Comparison of ENCODE assay signal across 16 cellular contexts in the genomic region with DNA sequence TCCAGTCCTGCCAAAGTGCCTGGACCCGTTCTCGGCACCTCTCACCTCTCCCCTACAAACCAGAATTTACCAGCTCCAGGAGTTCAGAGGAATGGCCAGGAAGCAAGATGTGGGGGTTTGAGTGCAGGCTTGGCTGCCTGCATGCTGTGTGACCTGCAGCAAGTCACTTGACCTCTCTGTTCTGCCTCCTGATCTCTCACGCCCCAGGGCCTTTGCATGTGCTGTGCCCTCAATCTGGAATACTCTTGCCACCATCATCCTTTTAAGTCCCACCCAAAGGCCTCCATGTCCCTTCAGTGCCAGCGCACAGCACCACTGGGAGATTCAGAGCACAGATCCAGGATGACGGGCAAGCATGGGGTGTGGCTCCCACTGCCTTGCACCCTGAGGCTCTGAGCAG. TPM values are rescaled to one million over a fixed set of nuclear protein-coding genes. Genes with fewer than 3 reads are reported as not detected.
DNase-seq lines count a peak whose midpoint lies in the region; ATAC-seq, FAIRE-seq and TF ChIP-seq lines count a peak whose summit lies in the region.
"Had no signal": no experiment of that assay in that cellular context is flagged by ENCODE, and none has a peak within 500 bp of the region (broad histone marks: within the 10 kb centered on the region; RNA-seq: fewer than 3 reads in every experiment).

No MANE protein-coding gene starts in this region.

- H3K36me3 Mint-ChIP-seq in CD8-positive, alpha-beta T cell: peaks cover 53% of the 10 kb centered on the region
- H3K36me3 Mint-ChIP-seq in CD8-positive, alpha-beta memory T cell: peaks cover 0 to 50% (median 6%) of the 10 kb centered on the region in 3 donors

- peak overlapping the region; percentile 37 for H3K27ac Mint-ChIP-seq in CD8-positive, alpha-beta T cell
- H3K27ac Mint-ChIP-seq in CD8-positive, alpha-beta memory T cell: peak overlapping the region in 4 of 8 donors; percentile 3 to 57 (median 41)

- H3K27ac ChIP-seq in CD8-positive, alpha-beta T cell (ENCODE audit: low read depth, low read length): no peak overlapping the region
- H3K27ac ChIP-seq in HUES64 (ENCODE audit: low read depth, low read length): peak overlapping the region; percentile 25; the same call in 1 of the 2 replicates
- H3K27ac ChIP-seq in H1 (ENCODE audit: low read depth, low read length): no peak overlapping the region
- H3K27ac ChIP-seq in tibial artery: peak overlapping the region; percentile 29 to 84
- no peak overlapping the region for H3K27ac ChIP-seq in CD8-positive, alpha-beta memory T cell (ENCODE audit: low read depth, low read length)

- peak overlapping the region in 1 of 2 experiments; percentile 31; a peak in 1 of 4 replicates for H3K4me2 ChIP-seq in H1 (ENCODE audit: insufficient read depth in 1 of 2, low read depth in 2 of 2, low read length in 2 of 2)
- H3K4me2 ChIP-seq: BLaER1 treated with 17β-estradiol and CSF1 and Interleukin-3, amounts not matched to agents 10 nM and 100 nM had no signal

- H3K4me3 Mint-ChIP-seq in CD8-positive, alpha-beta T cell: no peak overlapping the region
- H3K4me3 Mint-ChIP-seq in CD8-positive, alpha-beta memory T cell: no peak overlapping the region

- H4K8ac ChIP-seq in H1 (ENCODE audit: extremely low read depth, insufficient read depth, low read length): no peak overlapping the region

- no peak overlapping the region for H2BK5ac ChIP-seq in H1 (ENCODE audit: low read depth, low read length)

- intact Hi-C loops in CD8-positive, alpha-beta T cell (cut with DNase I, micrococcal nuclease): no loop called here
- intact Hi-C loops in tibial artery (cut with DNase I; ENCODE audit: low total_unique reads): no loop called here

- no peak for TF ChIP-seq RAD21 in H1 (IDR thresholded peaks at IDR 0.05 in 1 of 2, conservative IDR thresholded peaks at IDR 0.05 in 1 of 2; ENCODE audit: low read depth in 2 of 2, low read length in 2 of 2)

- no peak overlapping the region for H3K23ac ChIP-seq in H1 (ENCODE audit: insufficient read length)

- peaks cover 6 to 10% of the 10 kb centered on the region in 2 experiments for H4K20me1 ChIP-seq in H1 (replicated peaks in 1 of 2; ENCODE audit: control insufficient read depth in 1 of 2, insufficient read depth in 2 of 2, low read length in 2 of 2)

- H2BK12ac ChIP-seq in H1 (ENCODE audit: low read depth, low read length): no peak overlapping the region

- H2BK20ac ChIP-seq in H1 (ENCODE audit: low read length): no peak overlapping the region

- H4K91ac ChIP-seq in H1 (replicated peaks; ENCODE audit: insufficient read length, low read length): no peak overlapping the region

- H3K4me3 ChIP-seq in CD8-positive, alpha-beta T cell (ENCODE audit: low read depth, low read length): no peak overlapping the region
- H3K4me3 ChIP-seq in HUES64 (ENCODE audit: low read length): no peak overlapping the region
- no peak overlapping the region for H3K4me3 ChIP-seq in H1 (ENCODE audit: extremely low read depth in 1 of 4, insufficient read depth in 2 of 4, low read depth in 3 of 4, low read length in 4 of 4)
- H3K4me3 ChIP-seq in tibial artery: no peak overlapping the region
- no peak overlapping the region for H3K4me3 ChIP-seq in CD8-positive, alpha-beta memory T cell (ENCODE audit: low read length)
- H3K4me3 ChIP-seq: BLaER1 treated with 17β-estradiol and CSF1 and Interleukin-3, amounts not matched to agents 10 nM and 100 nM had no signal

- H2AK5ac ChIP-seq in H1 (ENCODE audit: low read depth, low read length): no peak overlapping the region

- peaks cover 2% of the 10 kb centered on the region; the same call in 1 of the 2 replicates for H3K23me2 ChIP-seq in H1 (ENCODE audit: low read depth, low read length)

- H2BK120ac ChIP-seq in H1 (replicated peaks; ENCODE audit: low read depth, low read length): no peak overlapping the region

- no peak for DNase-seq in CD8-positive, alpha-beta T cell
- no peak for DNase-seq in H1 (ENCODE audit: low read depth in 1 of 2, low spot score in 2 of 2)
- DNase-seq in tibial artery: no peak
- DNase-seq in DMS53 (lab: John Stamatoyannopoulos, UW): no peak
- no peak for DNase-seq in CD8-positive, alpha-beta memory T cell
- DNase-seq: Calu3, DMS79 treated with DMSO at 0.1 percent for 48 hours, GF-D8, GOT3, NCI-H1436 treated with DMSO at 0.1 percent for 48 hours, NCI-H2081, NCI-H2227 treated with DMSO at 0.1 percent for 48 hours, NCI-H526 had no signal

- no peaks in the 10 kb centered on the region for H3K27me3 Mint-ChIP-seq in CD8-positive, alpha-beta T cell (ENCODE audit: low read depth)
- H3K27me3 Mint-ChIP-seq in CD8-positive, alpha-beta memory T cell: no peaks in the 10 kb centered on the region

- H3K36me3 ChIP-seq in CD8-positive, alpha-beta T cell (ENCODE audit: insufficient read depth, low read length): peaks cover 4% of the 10 kb centered on the region
- 0 out of 2 replicates have a peak, but pooled peaks cover 5% of the 10 kb centered on the region for H3K36me3 ChIP-seq in HUES64 (ENCODE audit: insufficient read depth, low read length)
- H3K36me3 ChIP-seq in H1 (ENCODE audit: control insufficient read depth in 2 of 4, insufficient read depth in 4 of 4, low read length in 3 of 4): no peaks in the 10 kb centered on the region
- peaks cover 0 to 5% (median 0%) of the 10 kb centered on the region in 3 donors for H3K36me3 ChIP-seq in tibial artery
- H3K36me3 ChIP-seq in CD8-positive, alpha-beta memory T cell (ENCODE audit: insufficient read depth, low read length): no peaks in the 10 kb centered on the region

- FAIRE-seq in H1 (lab: Jason Lieb, UNC): no peak

- H3K79me1 ChIP-seq in H1 (ENCODE audit: low read depth, low read length): peaks cover 2% of the 10 kb centered on the region

- ATAC-seq in CD8-positive, alpha-beta T cell: no peak
- no peak for ATAC-seq in GM21447 (IDR thresholded peaks at IDR 0.05; ENCODE audit: unreplicated experiment)

- no peak for TF ChIP-seq POLR2A in H1 (IDR thresholded peaks at IDR 0.05; ENCODE audit: control extremely low read depth in 1 of 2, low read depth in 2 of 2, low read length in 2 of 2)

- H3K9me3 Mint-ChIP-seq in CD8-positive, alpha-beta T cell: no peaks in the 10 kb centered on the region
- H3K9me3 Mint-ChIP-seq in CD8-positive, alpha-beta memory T cell: no peaks in the 10 kb centered on the region

- no peaks in the 10 kb centered on the region for H3K9me3 ChIP-seq in CD8-positive, alpha-beta T cell (ENCODE audit: low read length)
- no peaks in the 10 kb centered on the region for H3K9me3 ChIP-seq in HUES64 (ENCODE audit: insufficient read depth, low read depth, low read length)
- H3K9me3 ChIP-seq in H1 (ENCODE audit: insufficient read depth in 2 of 2, low read depth in 1 of 2, low read length in 1 of 2): no peaks in the 10 kb centered on the region
- H3K9me3 ChIP-seq in tibial artery: no peaks in the 10 kb centered on the region
- no peaks in the 10 kb centered on the region for H3K9me3 ChIP-seq in CD8-positive, alpha-beta memory T cell (ENCODE audit: low read length)

- H3K56ac ChIP-seq in H1 (replicated peaks; ENCODE audit: insufficient read length, low read depth, low read length): no peak overlapping the region

- no peak for TF ChIP-seq CTCF in CD8-positive, alpha-beta T cell (IDR thresholded peaks at IDR 0.05)
- TF ChIP-seq CTCF in H1 (IDR thresholded peaks at IDR 0.05; ENCODE audit: control extremely low read depth in 1 of 3, insufficient read depth in 1 of 3, low read depth in 1 of 3, low read length in 3 of 3) (no peak), tibial artery (IDR thresholded peaks at IDR 0.05) (no peak)

- H2BK15ac ChIP-seq in H1 (ENCODE audit: low read length): no peak overlapping the region

- H4K5ac ChIP-seq in H1 (ENCODE audit: insufficient read length, low read depth, low read length): no peak overlapping the region

- H3K27me3 ChIP-seq in CD8-positive, alpha-beta T cell (ENCODE audit: insufficient read depth, low read length): no peaks in the 10 kb centered on the region
- H3K27me3 ChIP-seq in HUES64 (ENCODE audit: insufficient read depth, low read length) (no peaks in the 10 kb centered on the region), H1 (replicated peaks in 1 of 4; ENCODE audit: control insufficient read depth in 3 of 4, extremely low read depth in 1 of 4, insufficient read depth in 3 of 4, low read length in 3 of 4) (no peaks in the 10 kb centered on the region), tibial artery (no peaks in the 10 kb centered on the region)
- no peaks in the 10 kb centered on the region for H3K27me3 ChIP-seq in CD8-positive, alpha-beta memory T cell (ENCODE audit: insufficient read depth, low read length, poor library complexity, severe bottlenecking)
- H3K27me3 ChIP-seq: BLaER1 treated with 17β-estradiol and CSF1 and Interleukin-3, amounts not matched to agents 10 nM and 100 nM had no signal

- peaks cover 39% of the 10 kb centered on the region for H3K4me1 Mint-ChIP-seq in CD8-positive, alpha-beta T cell (ENCODE audit: low read depth)
- H3K4me1 Mint-ChIP-seq in CD8-positive, alpha-beta memory T cell: peaks cover 25 to 60% (median 57%) of the 10 kb centered on the region in 3 donors

- POLR2A ChIA-PET in CD8-positive, alpha-beta T cell (lab: Charles Lee): no interaction called here
- POLR2A ChIA-PET in H1 (lab: Charles Lee; ENCODE audit: partially characterized antibody): no interaction called here
- POLR2A ChIA-PET in CD8-positive, alpha-beta memory T cell (lab: Charles Lee): no interaction called here

- no peak overlapping the region for H3K4ac ChIP-seq in H1 (replicated peaks; ENCODE audit: insufficient read length, low read depth, low read length)

- no peaks in the 10 kb centered on the region; a peak in 1 of 4 replicates for H3K79me2 ChIP-seq in H1 (ENCODE audit: control insufficient read depth in 1 of 2, insufficient read depth in 2 of 2, low read length in 2 of 2)

- peaks cover 9% of the 10 kb centered on the region for H3K4me1 ChIP-seq in CD8-positive, alpha-beta T cell (ENCODE audit: insufficient read depth, low read length)
- H3K4me1 ChIP-seq in HUES64 (ENCODE audit: insufficient read depth, low read length) (peaks cover 5% of the 10 kb centered on the region), H1 (replicated peaks in 1 of 4; ENCODE audit: control insufficient read depth in 3 of 4, insufficient read depth in 4 of 4, low read length in 3 of 4) (peaks cover 3 to 15% (median 10%) of the 10 kb centered on the region in 4 experiments), tibial artery (peaks cover 0 to 61% (median 32%) of the 10 kb centered on the region in 4 donors)
- H3K4me1 ChIP-seq in CD8-positive, alpha-beta memory T cell (ENCODE audit: insufficient read depth, low read length): peaks cover 6% of the 10 kb centered on the region

- CTCF ChIA-PET in CD8-positive, alpha-beta T cell (lab: Charles Lee): no interaction called here
- CTCF ChIA-PET in H1 (lab: Charles Lee; ENCODE audit: partially characterized antibody): interaction anchor here (0.6 to 1.2 kb wide), 4 partner anchors 9 to 165 kb away, joined by 3 to 4 read pairs (median 3); no protein-coding TSS in a partner anchor
- CTCF ChIA-PET in CD8-positive, alpha-beta memory T cell (lab: Charles Lee): no interaction called here

- H3K9ac ChIP-seq in HUES64 (ENCODE audit: low read depth, low read length) (no peak overlapping the region), H1 (replicated peaks in 1 of 4; ENCODE audit: extremely low read depth in 1 of 4, low read depth in 3 of 4, low read length in 3 of 4) (no peak overlapping the region)

- no peak overlapping the region for H3K14ac ChIP-seq in H1 (ENCODE audit: insufficient read length)

- no peak for TF ChIP-seq EP300 in H1 (IDR thresholded peaks at IDR 0.05; ENCODE audit: borderline replicate concordance in 1 of 2, low read depth in 2 of 2, low read length in 2 of 2)

- WGBS in HUES64: 81% methylated on average over 5 of the region's 5 CpGs
- 93% methylated on average over 5 of the region's 5 CpGs; no CpG with 5 or more reads in 1 of the 2 experiments for WGBS in H1 (ENCODE audit: extremely low coverage in 1 of 2, insufficient coverage in 1 of 2, insufficient read length in 1 of 2, insufficient replicate concordance in 2 of 2, low coverage in 1 of 2, low lambda C conversion rate in 2 of 2, missing lambda C conversion rate in 1 of 2), 2 experiments

- H2AFZ ChIP-seq in H1 (ENCODE audit: low read length): no peak overlapping the region

- no peak overlapping the region for H3K18ac ChIP-seq in H1 (ENCODE audit: extremely low read depth, low read length)

RNA-seq across cellular contexts. Expression of gene MYO9B, which starts 43.4 kb away (rescaled TPM):
- 100 to 1,000 TPM; 221 to 238 TPM for total RNA-seq in CD8-positive, alpha-beta T cell
- polyA plus RNA-seq in HUES64 (2013, experiment 1 of 2): 42.1 TPM
- polyA plus RNA-seq in HUES64 (2013, experiment 2 of 2): 46.2 TPM
- 76.8 and 77.1 TPM in 2 replicates for total RNA-seq in H1 (2021; fragmentation: NEBNext Ultra II Directional; extraction: Animal tissue kit (Norgen Biotek cat#: 25700))
- 27.6 and 40.0 TPM in 2 replicates for polyA plus RNA-seq in H1 (2011; rRNA removed)
- 26.7 TPM for polyA plus RNA-seq in H1 (2011; cell fraction: cytosol; rRNA removed)
- polyA plus RNA-seq in H1 (2011; cell fraction: nucleus; rRNA removed): 102 TPM
- polyA plus RNA-seq in H1 (2012, experiment 1 of 2): 43.2 to 61.2 TPM (median 54.2 TPM) in 4 replicates
- 37.9 TPM for polyA plus RNA-seq in H1 (2012, experiment 2 of 2)
- polyA plus RNA-seq in H1 (2013, experiment 1 of 2): 33.9 TPM
- polyA plus RNA-seq in H1 (2013, experiment 2 of 2): 30.2 TPM
- 51.3 and 52.3 TPM in 2 replicates for polyA minus RNA-seq in H1 (2011; rRNA and poly(A)+ RNA removed)
- 53.7 TPM for polyA minus RNA-seq in H1 (2011; cell fraction: cytosol; rRNA and poly(A)+ RNA removed)
- polyA minus RNA-seq in H1 (2011; cell fraction: nucleus; rRNA and poly(A)+ RNA removed): 45.4 TPM
- 100 to 1,000 TPM; 104 to 108 TPM for total RNA-seq in CD8-positive, alpha-beta memory T cell
- 24.9 TPM for polyA plus RNA-seq in CD8-positive, alpha-beta memory T cell

RNA-seq across cellular contexts. Expression of gene HAUS8, which starts 43.7 kb away (rescaled TPM):
- total RNA-seq in CD8-positive, alpha-beta T cell: 10 to 100 TPM; 29.3 to 33.9 TPM
- 19.6 TPM for polyA plus RNA-seq in HUES64 (2013, experiment 1 of 2)
- 23.6 TPM for polyA plus RNA-seq in HUES64 (2013, experiment 2 of 2)
- 23.2 and 23.5 TPM in 2 replicates for total RNA-seq in H1 (2021; fragmentation: NEBNext Ultra II Directional; extraction: Animal tissue kit (Norgen Biotek cat#: 25700))
- polyA plus RNA-seq in H1 (2011; rRNA removed): 18.4 and 18.9 TPM in 2 replicates
- 20.5 TPM for polyA plus RNA-seq in H1 (2011; cell fraction: cytosol; rRNA removed)
- polyA plus RNA-seq in H1 (2011; cell fraction: nucleus; rRNA removed): 27.7 TPM
- 19.8 to 25.4 TPM (median 24.1 TPM) in 4 replicates for polyA plus RNA-seq in H1 (2012, experiment 1 of 2)
- 10.9 TPM for polyA plus RNA-seq in H1 (2012, experiment 2 of 2)
- 23.0 TPM for polyA plus RNA-seq in H1 (2013, experiment 1 of 2)
- polyA plus RNA-seq in H1 (2013, experiment 2 of 2): 24.3 TPM
- polyA minus RNA-seq in H1 (2011; rRNA and poly(A)+ RNA removed): 9.2 and 17.3 TPM in 2 replicates
- 8.3 TPM for polyA minus RNA-seq in H1 (2011; cell fraction: cytosol; rRNA and poly(A)+ RNA removed)
- 11.8 TPM for polyA minus RNA-seq in H1 (2011; cell fraction: nucleus; rRNA and poly(A)+ RNA removed)
- 10 to 100 TPM; 33.4 to 36.4 TPM for total RNA-seq in CD8-positive, alpha-beta memory T cell
- 9.7 TPM for polyA plus RNA-seq in CD8-positive, alpha-beta memory T cell

Comparison
In these comparisons a context has a peak if more than half of its experiments do, and no peak if none do; other contexts are left out.
1. H3K27ac ChIP-seq: peak in HUES64 (single experiment) and tibial artery (2 of 2); none in CD8-positive, alpha-beta T cell (single experiment), H1 (single experiment) and CD8-positive, alpha-beta memory T cell (single experiment).